Comparison of ENCODE assay signal across 16 cellular contexts in the genomic region with DNA sequence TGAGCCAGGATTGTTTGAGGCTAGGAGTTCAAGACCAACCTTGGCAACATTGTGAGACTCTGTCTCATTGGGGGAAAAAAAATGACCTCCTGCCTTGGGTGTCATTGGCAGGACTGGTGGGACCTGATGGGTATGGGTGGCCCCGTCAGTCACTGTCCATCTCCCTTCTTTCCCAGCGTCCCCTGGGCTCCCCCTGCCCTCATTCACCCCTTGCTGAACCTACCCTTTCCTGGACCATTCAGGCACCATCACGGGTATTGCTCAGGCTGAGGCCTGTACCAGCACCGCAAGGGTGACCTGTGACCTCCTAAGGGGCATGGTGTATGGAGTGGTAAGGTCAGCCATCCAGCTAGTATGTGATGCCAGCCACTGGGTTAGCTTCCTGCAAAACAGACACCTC.
"Had no signal": no experiment of that assay in that cellular context is flagged by ENCODE, and none has a peak within 500 bp of the region (broad histone marks: within the 10 kb centered on the region; RNA-seq: fewer than 3 reads in every experiment).

No MANE protein-coding gene starts in this region.

- H3K27me3 Mint-ChIP-seq: effector memory CD8-positive, alpha-beta T cell; memory B cell had no signal

- FAIRE-seq: keratinocyte had no signal

- H3K27ac ChIP-seq: esophagus squamous epithelium, gastroesophageal sphincter, left ventricle myocardium inferior, lower lobe of right lung, tibial artery had no signal

- DNase-seq: effector memory CD8-positive, alpha-beta T cell; esophagus squamous epithelium; foreskin fibroblast; glutamatergic neuron; left ventricle myocardium inferior; lower lobe of right lung; stimulated activated CD4-positive, alpha-beta T cell treated with anti-CD3 and anti-CD28 coated beads, Interleukin-2, amount 100 ng/mL, for 24 hours; stimulated activated CD4-positive, alpha-beta T cell treated with anti-CD3 and anti-CD28 coated beads, Interleukin-4, amount 100 ng/mL, for 4 hours; stimulated activated naive CD4-positive, alpha-beta T cell treated with Interleukin-2 at 50 U/mL for 16 hours; tibial artery had no signal

- H3K9me3 Mint-ChIP-seq: effector memory CD8-positive, alpha-beta T cell; memory B cell; mesothelial cell of epicardium; nephron had no signal

- H3K27ac Mint-ChIP-seq: memory B cell, mesothelial cell of epicardium, nephron had no signal

- ATAC-seq: effector memory CD8-positive, alpha-beta T cell; gastroesophageal sphincter; lower lobe of right lung; sciatic nerve had no signal

- H3K9me3 ChIP-seq: esophagus squamous epithelium, gastroesophageal sphincter, left ventricle myocardium inferior, lower lobe of right lung, tibial artery had no signal

- H3K36me3 Mint-ChIP-seq: memory B cell, mesothelial cell of epicardium had no signal

- H3K27me3 ChIP-seq: esophagus squamous epithelium, gastroesophageal sphincter, tibial artery had no signal

- H3K4me1 ChIP-seq: lower lobe of right lung had no signal

- H3K4me3 ChIP-seq: esophagus squamous epithelium, gastroesophageal sphincter, left ventricle myocardium inferior, lower lobe of right lung, tibial artery had no signal

- H3K4me3 Mint-ChIP-seq: effector memory CD8-positive, alpha-beta T cell; memory B cell; mesothelial cell of epicardium; nephron had no signal
